Comparison of ENCODE assay signal across 15 cellular contexts in genomic region chr10:59585046-59585700, GRCh38.
DNase-seq lines count a peak whose midpoint lies in the region; ATAC-seq, FAIRE-seq and TF ChIP-seq lines count a peak whose summit lies in the region.
"Had no signal": no experiment of that assay in that cellular context is flagged by ENCODE, and none has a peak within 500 bp of the region (broad histone marks: within the 10 kb centered on the region; RNA-seq: fewer than 3 reads in every experiment).

No MANE protein-coding gene starts in this region.

- no peak for TF ChIP-seq CTCF in omental fat pad (IDR thresholded peaks at IDR 0.05)

- DNase-seq in NCI-H345 (lab: John Stamatoyannopoulos, UW): peak; percentile 33
- no peak for DNase-seq in NCI-H345 treated with DMSO at 0.1 percent for 48 hours (lab: John Stamatoyannopoulos, UW; ENCODE audit: unreplicated experiment)
- peak; percentile 69 for DNase-seq in astrocyte of the hippocampus (ENCODE audit: low read depth, low spot score)
- peak; percentile 46 to 83 for DNase-seq in hippocampal formation (lab: John Stamatoyannopoulos, UW)
- peak; percentile 29 for DNase-seq in urothelium cell line (ENCODE audit: low spot score)
- no peak for DNase-seq in omental fat pad (ENCODE audit: low spot score)
- no peak for DNase-seq in RKO (ENCODE audit: low spot score)
- DNase-seq: glutamatergic neuron, left lung, NCI-H510A, upper lobe of right lung had no signal

- no peak for ATAC-seq in omental fat pad (ENCODE audit: low FRiP score)
- no peak for ATAC-seq in HG03045 (IDR thresholded peaks at IDR 0.05; ENCODE audit: unreplicated experiment)
- ATAC-seq: left lung, Right ventricle myocardium inferior, upper lobe of right lung had no signal

- no peak for FAIRE-seq in urothelium cell line (lab: Jason Lieb, UNC)
- FAIRE-seq: A204.1, colon had no signal

Comparison
In these comparisons a context has a peak if more than half of its experiments do, and no peak if none do; other contexts are left out.
1. DNase-seq: peak in NCI-H345 (single experiment), astrocyte of the hippocampus (single experiment), hippocampal formation (2 of 2) and urothelium cell line (single experiment); none in NCI-H345 treated with DMSO at 0.1 percent for 48 hours (single experiment), omental fat pad (single experiment) and RKO (single experiment).